10 cellular contexts compared by ENCODE assay signal in the genomic region with DNA sequence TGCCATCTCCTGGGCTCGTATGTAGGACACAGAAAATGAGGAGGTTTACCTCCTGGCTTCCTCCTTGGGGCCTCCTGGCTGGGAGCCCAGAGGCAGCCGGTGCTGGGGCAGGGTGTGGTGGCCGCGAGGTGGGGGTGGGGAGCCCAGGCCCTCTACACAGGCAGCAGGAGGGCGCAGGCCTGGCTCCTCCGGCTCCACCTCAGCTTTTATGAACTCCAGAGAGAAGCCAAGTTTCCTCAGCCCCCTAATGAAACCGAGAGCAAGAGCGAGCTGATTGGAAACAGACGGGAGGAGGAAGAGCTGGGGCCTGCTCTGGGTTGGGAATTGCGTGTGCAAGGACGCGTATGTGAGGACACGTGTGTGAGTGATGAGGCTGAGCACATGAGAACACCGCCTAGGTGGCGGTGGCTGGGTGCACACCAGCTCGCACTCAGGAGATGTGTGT. TPM values are rescaled to one million over a fixed set of nuclear protein-coding genes. Genes with fewer than 3 reads are reported as not detected.
DNase-seq lines count a peak whose midpoint lies in the region; ATAC-seq and TF ChIP-seq lines count a peak whose summit lies in the region.
"Had no signal": no experiment of that assay in that cellular context is flagged by ENCODE, and none has a peak within 500 bp of the region (broad histone marks: within the 10 kb centered on the region; RNA-seq: fewer than 3 reads in every experiment).

No MANE protein-coding gene starts in this region.

- H2AFZ ChIP-seq in PC-3 (ENCODE audit: low read length) = no peak overlapping the region

- H3K27ac ChIP-seq in PC-3 (ENCODE audit: low read length) (no peak overlapping the region), esophagus muscularis mucosa (replicated peaks in 1 of 4) (peak overlapping the region; percentile 77 to 85 (median 82)), rectal smooth muscle tissue (ENCODE audit: low read depth, low read length) (peak overlapping the region; percentile 88)
- H3K27ac ChIP-seq: epithelial cell of prostate had no signal

- no peaks in the 10 kb centered on the region for H3K4me1 Mint-ChIP-seq in immature natural killer cell

- H3K9me3 ChIP-seq in PC-3 (ENCODE audit: low read length) (no peaks in the 10 kb centered on the region), esophagus muscularis mucosa (no peaks in the 10 kb centered on the region)

- ATAC-seq in PC-3 = peak; percentile 43

- no peak for TF ChIP-seq POLR2A in esophagus muscularis mucosa (IDR thresholded peaks at IDR 0.05; ENCODE audit: low read depth)

- TF ChIP-seq CTCF in PC-3 (conservative IDR thresholded peaks at IDR 0.05; ENCODE audit: low read depth, low read length) (no peak), esophagus muscularis mucosa (IDR thresholded peaks at IDR 0.05) (peak in 1 of 3 experiments; percentile 6)

- H4K20me1 ChIP-seq in PC-3 (ENCODE audit: low read length) = no peaks in the 10 kb centered on the region

- no peaks in the 10 kb centered on the region for H3K9me3 Mint-ChIP-seq in immature natural killer cell

- no peak overlapping the region for H3K27ac Mint-ChIP-seq in immature natural killer cell

- no peaks in the 10 kb centered on the region for H3K36me3 Mint-ChIP-seq in immature natural killer cell

- H3K79me2 ChIP-seq in PC-3 (ENCODE audit: low read length) = no peaks in the 10 kb centered on the region

- no peak overlapping the region for H3K9ac ChIP-seq in PC-3 (ENCODE audit: low read length)
- H3K9ac ChIP-seq in rectal smooth muscle tissue (ENCODE audit: low read length) = no peak overlapping the region

- WGBS in esophagus muscularis mucosa = 31% methylated on average over 16 of the region's 16 CpGs

- H3F3A ChIP-seq in PC-3 (ENCODE audit: low read length, unreplicated experiment) = no peaks in the 10 kb centered on the region

- H3K27me3 Mint-ChIP-seq in immature natural killer cell (ENCODE audit: low read depth in 3 of 3) = peaks cover 0 to 12% (median 1%) of the 10 kb centered on the region in 3 donors

- H3K27me3 ChIP-seq in PC-3 (ENCODE audit: low read length) (no peaks in the 10 kb centered on the region), esophagus muscularis mucosa (no peaks in the 10 kb centered on the region), rectal smooth muscle tissue (ENCODE audit: control insufficient read depth, insufficient read depth, low read length) (no peaks in the 10 kb centered on the region)

- H3K4me1 ChIP-seq in PC-3 (ENCODE audit: insufficient read depth, low read length) (peaks cover 6% of the 10 kb centered on the region), esophagus muscularis mucosa (peaks cover 52 to 77% (median 75%) of the 10 kb centered on the region in 4 donors), rectal smooth muscle tissue (ENCODE audit: control insufficient read depth, insufficient read depth, low read length) (peaks cover 44% of the 10 kb centered on the region)

- intact Hi-C loops in PC-3 (cut with micrococcal nuclease) (no loop called here), esophagus muscularis mucosa (cut with DNase I) (no loop called here)

- POLR2A ChIA-PET in PC-3 (lab: Charles Lee; ENCODE audit: unreplicated experiment) = no interaction called here

- no peak overlapping the region for H3K4me3 Mint-ChIP-seq in immature natural killer cell

- DNase-seq in DMS153 treated with DMSO at 0.1 percent for 48 hours (lab: John Stamatoyannopoulos, UW; ENCODE audit: unreplicated experiment) = peak; percentile 66
- DNase-seq in PC-3 = no peak
- no peak for DNase-seq in esophagus muscularis mucosa (ENCODE audit: extremely low spot score)
- no peak for DNase-seq in putamen (ENCODE audit: low spot score)
- no peak for DNase-seq in stimulated activated CD4-positive, alpha-beta T cell treated with anti-CD3 and anti-CD28 coated beads, Interleukin-1b, Interleukin-23, amount 100 ng/mL, for 48 hours
- no peak for DNase-seq in SHP77 treated with DMSO at 0.1 percent for 48 hours (lab: John Stamatoyannopoulos, UW)
- no peak for DNase-seq in immature natural killer cell
- DNase-seq: NCI-H774 had no signal

- BruUV-seq in PC-3 (replicated peaks; lab: Mats Ljungman, UMichigan) = no TSS peak

- no peak overlapping the region for H3K4me3 ChIP-seq in PC-3 (ENCODE audit: low read length)
- H3K4me3 ChIP-seq in esophagus muscularis mucosa = peak overlapping the region in 2 of 4 donors; percentile 9 to 13
- H3K4me3 ChIP-seq in rectal smooth muscle tissue (ENCODE audit: low read length) = no peak overlapping the region

- H3K4me2 ChIP-seq in PC-3 (ENCODE audit: low read length) = no peak overlapping the region

- CTCF ChIA-PET in PC-3 (lab: Charles Lee) = interaction anchor here (0.6 kb wide), 1 partner anchor 112 kb away, joined by 4 read pairs; no protein-coding TSS in a partner anchor

- no peaks in the 10 kb centered on the region for H3K9me2 ChIP-seq in PC-3 (replicated peaks; ENCODE audit: low read length)

- H3K36me3 ChIP-seq in PC-3 (ENCODE audit: low read depth, low read length) (peaks cover 32% of the 10 kb centered on the region; the same call in 1 of the 2 replicates), esophagus muscularis mucosa (peaks cover 13 to 78% (median 56%) of the 10 kb centered on the region in 4 donors), rectal smooth muscle tissue (ENCODE audit: control insufficient read depth, insufficient read depth, low read length) (peaks cover 6% of the 10 kb centered on the region)

- no peak for TF ChIP-seq EP300 in esophagus muscularis mucosa (IDR thresholded peaks at IDR 0.05)

RNA-seq across cellular contexts. Expression of a gene that starts 23.1 kb away (rescaled TPM):
- total RNA-seq in PC-3 (2014; rRNA removed) = 3.3 and 12.0 TPM in 2 replicates
- total RNA-seq in esophagus muscularis mucosa = 10 to 100 TPM; 11.9 to 20.2 (median 17.0) TPM
- polyA plus RNA-seq in immature natural killer cell = 1 to 10 TPM; 1.1 to 2.2 (median 2.1) TPM

RNA-seq across cellular contexts. Expression of a gene that starts 37.0 kb away (rescaled TPM):
- 91.8 and 117 TPM in 2 replicates for total RNA-seq in PC-3 (2014; rRNA removed)
- 10 to 100 TPM; 21.4 to 27.6 (median 26.9) TPM for total RNA-seq in esophagus muscularis mucosa
- 10 to 100 TPM; 13.2 to 16.5 (median 16.3) TPM for polyA plus RNA-seq in immature natural killer cell

RNA-seq across cellular contexts. Expression of a gene that starts 38.5 kb away (rescaled TPM):
- total RNA-seq in PC-3 (2014; rRNA removed) = 266 and 337 TPM in 2 replicates
- 10 to 100 TPM; 24.5 to 61.6 (median 29.6) TPM for total RNA-seq in esophagus muscularis mucosa
- polyA plus RNA-seq in immature natural killer cell = 1 to 10 TPM in 2 of 3 donors, not detected in 1; 1.2 to 2.8 TPM
